11 cellular contexts compared by ENCODE assay signal in genomic region chr9:122821278-122821952, GRCh38. TPM values are rescaled to one million over a fixed set of nuclear protein-coding genes. Genes with fewer than 3 reads are reported as not detected.
DNase-seq lines count a peak whose midpoint lies in the region; ATAC-seq, FAIRE-seq and TF ChIP-seq lines count a peak whose summit lies in the region.
"Had no signal": no experiment of that assay in that cellular context is flagged by ENCODE, and none has a peak within 500 bp of the region (broad histone marks: within the 10 kb centered on the region; RNA-seq: fewer than 3 reads in every experiment).

No MANE protein-coding gene starts in this region.

- H3K9ac ChIP-seq in liver (ENCODE audit: low read depth in 1 of 2, low read length in 2 of 2) (no peak overlapping the region), HepG2 (ENCODE audit: insufficient read depth, low read depth, low read length) (no peak overlapping the region)

- BruUV-seq in HepG2 (replicated peaks; lab: Mats Ljungman, UMichigan), result no TSS peak

- H3K9me3 ChIP-seq in liver (ENCODE audit: control insufficient read depth in 4 of 4, low read length in 3 of 4) (no peaks in the 10 kb centered on the region), HepG2 (ENCODE audit: low read length) (no peaks in the 10 kb centered on the region)

- TF ChIP-seq EP300 in HepG2 (IDR thresholded peaks at IDR 0.05; ENCODE audit: low read depth in 2 of 2, low read length in 2 of 2) (no peak), HepG2 (CRISPR knock-in tag; IDR thresholded peaks at IDR 0.05; ENCODE audit: borderline replicate concordance) (no peak)

- POLR2A ChIA-PET in HepG2 (lab: Yijun Ruan, JAX), result no interaction called here
- POLR2A ChIA-PET in HEK293T (lab: Yijun Ruan, JAX), result no interaction called here

- TF ChIP-seq CTCF in liver (IDR thresholded peaks at IDR 0.05; ENCODE audit: low read depth, low read length, missing input control), result no peak
- TF ChIP-seq CTCF in HepG2 (CRISPR knock-in tag; IDR thresholded peaks at IDR 0.05), result no peak

- H4K20me1 ChIP-seq in HepG2 (ENCODE audit: insufficient read depth, low read length), result peaks cover under 1% of the 10 kb centered on the region; the same call in 1 of the 2 replicates

- no peak overlapping the region for H2AFZ ChIP-seq in HepG2 (ENCODE audit: low read length)

- CTCF ChIA-PET in HepG2 (lab: Yijun Ruan, JAX; ENCODE audit: low intra/inter-chr PET ratio, low total read pairs) (no interaction called here), HEK293T (lab: Yijun Ruan, JAX) (no interaction called here)

- H3K36me3 ChIP-seq in liver (ENCODE audit: control insufficient read depth in 4 of 4, insufficient read depth in 3 of 4, low read depth in 1 of 4, low read length in 3 of 4) (peaks cover 2 to 20% (median 12%) of the 10 kb centered on the region in 4 donors), HepG2 (replicated peaks in 1 of 2; ENCODE audit: control insufficient read depth in 1 of 2, insufficient read depth in 2 of 2, low read length in 2 of 2) (peaks cover 13 to 47% of the 10 kb centered on the region in 2 experiments)

- no peak for FAIRE-seq in HepG2 (lab: Jason Lieb, UNC)

- peak overlapping the region in 1 of 2 donors; percentile 7 for H3K27ac ChIP-seq in liver (ENCODE audit: low read depth in 1 of 2, low read length in 2 of 2)
- no peak overlapping the region for H3K27ac ChIP-seq in HepG2 (ENCODE audit: extremely low read length, insufficient read depth, low read length)
- H3K27ac ChIP-seq in caudate nucleus (ENCODE audit: low read depth, low read length), result peak overlapping the region; percentile 77

- DNase-seq in HepG2 (ENCODE audit: low spot score), result no peak
- peak in 24 of 61 donors; percentile 2 to 67 (median 26) for DNase-seq in caudate nucleus (lab: John Stamatoyannopoulos, UW)
- peak; percentile 65 to 99 for DNase-seq in lung microvascular endothelial cell (ENCODE audit: low read depth in 2 of 2)
- DNase-seq in inferior parietal cortex (ENCODE audit: extremely low spot score), result no peak
- DNase-seq in HEK293T (ENCODE audit: extremely low spot score), result no peak
- no peak for DNase-seq in germinal center (ENCODE audit: low spot score)
- DNase-seq in central memory CD4-positive, alpha-beta T cell, result no peak
- DNase-seq: activated CD8-positive, alpha-beta memory T cell treated with anti-CD3 and anti-CD28 coated beads, Interleukin-2, amount 10 ng/mL, durations not matched to agents 7 days and 5 days; NCI-H510A treated with DMSO at 0.1 percent for 48 hours had no signal

- in situ Hi-C loops in HepG2 (cut with HindIII; ENCODE audit: extremely low pct_ligation_motif_present, low pct_unique_long_range_greater_than_20kb), result loop anchor here (25.0 kb wide), 1 partner anchor 459 kb away; the partner anchor contains the start of gene PTGS1

- no peaks in the 10 kb centered on the region for H3K4me1 ChIP-seq in liver (ENCODE audit: control insufficient read depth in 4 of 4, insufficient read depth in 4 of 4, low read length in 3 of 4)
- H3K4me1 ChIP-seq in HepG2 (ENCODE audit: insufficient read depth, low read length), result peaks cover 10% of the 10 kb centered on the region

- 64% methylated on average over 7 of the region's 7 CpGs for WGBS in liver
- 98% methylated on average over 7 of the region's 7 CpGs for WGBS in HepG2 (ENCODE audit: low lambda C conversion rate)

- no peak for TF ChIP-seq RAD21 in liver (IDR thresholded peaks at IDR 0.05)
- TF ChIP-seq RAD21 in HepG2 (CRISPR knock-in tag; IDR thresholded peaks at IDR 0.05), result no peak

- H3K4me3 ChIP-seq in liver (ENCODE audit: low read depth in 1 of 3, low read length in 3 of 3) (no peak overlapping the region), HepG2 (replicated peaks in 1 of 3; ENCODE audit: insufficient read depth in 1 of 3, low read depth in 2 of 3, low read length in 3 of 3) (no peak overlapping the region)

- no peak for TF ChIP-seq POLR2A in HepG2 (IDR thresholded peaks at IDR 0.05; ENCODE audit: insufficient read depth in 1 of 2, low read depth in 2 of 2, low read length in 2 of 2)

- H3K79me2 ChIP-seq in HepG2 (ENCODE audit: insufficient read depth, low read length), result peaks cover 14% of the 10 kb centered on the region

- H3K4me2 ChIP-seq in HepG2 (ENCODE audit: low read depth, low read length), result no peak overlapping the region

- intact Hi-C loops in HepG2 (cut with micrococcal nuclease; ENCODE audit: unreplicated experiment), result no loop called here

- no peak for ATAC-seq in HepG2
- ATAC-seq: activated CD8-positive, alpha-beta memory T cell treated with anti-CD3 and anti-CD28 coated beads, Interleukin-2, amount 10 ng/mL, durations not matched to agents 7 days and 5 days had no signal

- H3K27me3 ChIP-seq in liver (ENCODE audit: control insufficient read depth in 4 of 4, insufficient read depth in 4 of 4, low read length in 3 of 4), result no peaks in the 10 kb centered on the region
- no peaks in the 10 kb centered on the region for H3K27me3 ChIP-seq in HepG2 (ENCODE audit: control insufficient read depth in 1 of 2, insufficient read depth in 2 of 2, low read length in 2 of 2)

RNA-seq across cellular contexts. Expression of gene PDCL, which starts 7.0 kb away (rescaled TPM):
- 10 to 100 TPM in 1 of 2 donors, 1 to 10 TPM in 1; 6.9 to 15.2 TPM for total RNA-seq in liver
- polyA plus RNA-seq in liver, result 1 to 10 TPM; 3.0 to 3.8 TPM
- 21.6 and 35.2 TPM in 2 replicates for total RNA-seq in HepG2 (2016; rRNA removed; fragmentation: Illumina TruSeq; extraction: Trizol)
- total RNA-seq in HepG2 (2016; cell fraction: cytosol; rRNA removed; fragmentation: Illumina TruSeq; extraction: Trizol; ENCODE audit: low read depth), result 3.4 and 4.1 TPM in 2 replicates
- 20.0 and 33.9 TPM in 2 replicates for total RNA-seq in HepG2 (2016; cell fraction: insoluble cytoplasmic fraction; rRNA removed; fragmentation: Illumina TruSeq; extraction: Trizol)
- total RNA-seq in HepG2 (2016; cell fraction: membrane; rRNA removed; fragmentation: Illumina TruSeq; extraction: Trizol), result 8.2 and 9.2 TPM in 2 replicates
- total RNA-seq in HepG2 (2016; cell fraction: nucleus; rRNA removed; fragmentation: Illumina TruSeq; extraction: Trizol), result 9.3 and 10.7 TPM in 2 replicates
- polyA plus RNA-seq in HepG2 (2011; rRNA removed), result 4.8 and 6.1 TPM in 2 replicates
- 4.8 and 5.4 TPM in 2 replicates for polyA plus RNA-seq in HepG2 (2011; cell fraction: cytosol; rRNA removed)
- 1.8 and 2.9 TPM in 2 replicates for polyA plus RNA-seq in HepG2 (2011; cell fraction: nucleus; rRNA removed)
- 11.2 and 11.9 TPM in 2 replicates for polyA plus RNA-seq in HepG2 (2012)
- 1.2 and 1.4 TPM in 2 replicates for polyA plus RNA-seq in HepG2 (2016; cell fraction: cytosol; fragmentation: Illumina TruSeq; extraction: Trizol; ENCODE audit: low read depth)
- 24.9 and 34.1 TPM in 2 replicates for polyA plus RNA-seq in HepG2 (2016; cell fraction: insoluble cytoplasmic fraction; fragmentation: Illumina TruSeq; extraction: Trizol; ENCODE audit: low read depth)
- polyA plus RNA-seq in HepG2 (2016; cell fraction: membrane; fragmentation: Illumina TruSeq; extraction: Trizol; ENCODE audit: low read depth), result 3.8 and 3.9 TPM in 2 replicates
- polyA plus RNA-seq in HepG2 (2016; cell fraction: nucleus; fragmentation: Illumina TruSeq; extraction: Trizol; ENCODE audit: insufficient read depth, low read depth), result 10.9 and 12.3 TPM in 2 replicates
- polyA minus RNA-seq in HepG2 (2011; rRNA and poly(A)+ RNA removed; ENCODE audit: low replicate concordance), result 7.3 and 25.2 TPM in 2 replicates
- polyA minus RNA-seq in HepG2 (2011; cell fraction: cytosol; rRNA and poly(A)+ RNA removed), result 11.0 and 12.0 TPM in 2 replicates
- 3.3 and 6.3 TPM in 2 replicates for polyA minus RNA-seq in HepG2 (2011; cell fraction: nucleus; rRNA and poly(A)+ RNA removed)
- 58.4 and 101 TPM in 2 replicates for total RNA-seq in lung microvascular endothelial cell

RNA-seq across cellular contexts. Expression of gene OR1K1, which starts 21.5 kb away (rescaled TPM):
- total RNA-seq in liver (not detected), HepG2 (2016; rRNA removed; fragmentation: Illumina TruSeq; extraction: Trizol) (not detected in 2 replicates), lung microvascular endothelial cell (not detected in 2 replicates)
- polyA plus RNA-seq in liver (not detected), HepG2 (2011; rRNA removed) (not detected in 2 replicates)
- not detected in 2 replicates for total RNA-seq in HepG2 (2016; cell fraction: cytosol; rRNA removed; fragmentation: Illumina TruSeq; extraction: Trizol; ENCODE audit: low read depth)
- not detected in 2 replicates for total RNA-seq in HepG2 (2016; cell fraction: insoluble cytoplasmic fraction; rRNA removed; fragmentation: Illumina TruSeq; extraction: Trizol)
- total RNA-seq in HepG2 (2016; cell fraction: membrane; rRNA removed; fragmentation: Illumina TruSeq; extraction: Trizol), result not detected in 2 replicates
- total RNA-seq in HepG2 (2016; cell fraction: nucleus; rRNA removed; fragmentation: Illumina TruSeq; extraction: Trizol), result not detected in 2 replicates
- polyA plus RNA-seq in HepG2 (2011; cell fraction: cytosol; rRNA removed), result not detected in 2 replicates
- not detected in 2 replicates for polyA plus RNA-seq in HepG2 (2011; cell fraction: nucleus; rRNA removed)
- not detected in 2 replicates for polyA plus RNA-seq in HepG2 (2012)
- not detected in 2 replicates for polyA plus RNA-seq in HepG2 (2016; cell fraction: cytosol; fragmentation: Illumina TruSeq; extraction: Trizol; ENCODE audit: low read depth)
- not detected in 2 replicates for polyA plus RNA-seq in HepG2 (2016; cell fraction: insoluble cytoplasmic fraction; fragmentation: Illumina TruSeq; extraction: Trizol; ENCODE audit: low read depth)
- polyA plus RNA-seq in HepG2 (2016; cell fraction: membrane; fragmentation: Illumina TruSeq; extraction: Trizol; ENCODE audit: low read depth), result not detected in 2 replicates
- not detected in 2 replicates for polyA plus RNA-seq in HepG2 (2016; cell fraction: nucleus; fragmentation: Illumina TruSeq; extraction: Trizol; ENCODE audit: insufficient read depth, low read depth)
- polyA minus RNA-seq in HepG2 (2011; rRNA and poly(A)+ RNA removed; ENCODE audit: low replicate concordance), result not detected in 2 replicates
- polyA minus RNA-seq in HepG2 (2011; cell fraction: cytosol; rRNA and poly(A)+ RNA removed), result not detected in 2 replicates
- polyA minus RNA-seq in HepG2 (2011; cell fraction: nucleus; rRNA and poly(A)+ RNA removed), result not detected in 2 replicates
- total RNA-seq: activated CD8-positive, alpha-beta memory T cell treated with anti-CD3 and anti-CD28 coated beads, Interleukin-2, amount 10 ng/mL, durations not matched to agents 7 days and 5 days had no signal
- polyA plus RNA-seq: esophagus had no signal

RNA-seq across cellular contexts. Expression of gene OR5C1, which starts 32.7 kb away (rescaled TPM):
- total RNA-seq in liver, result not detected
- polyA plus RNA-seq in liver, result not detected
- total RNA-seq in HepG2 (2016; rRNA removed; fragmentation: Illumina TruSeq; extraction: Trizol), result not detected in 2 replicates
- total RNA-seq in HepG2 (2016; cell fraction: cytosol; rRNA removed; fragmentation: Illumina TruSeq; extraction: Trizol; ENCODE audit: low read depth), result not detected in 2 replicates
- not detected in 2 replicates for total RNA-seq in HepG2 (2016; cell fraction: insoluble cytoplasmic fraction; rRNA removed; fragmentation: Illumina TruSeq; extraction: Trizol)
- not detected in 2 replicates for total RNA-seq in HepG2 (2016; cell fraction: membrane; rRNA removed; fragmentation: Illumina TruSeq; extraction: Trizol)
- not detected in 2 replicates for total RNA-seq in HepG2 (2016; cell fraction: nucleus; rRNA removed; fragmentation: Illumina TruSeq; extraction: Trizol)
- not detected in 2 replicates for polyA plus RNA-seq in HepG2 (2011; rRNA removed)
- polyA plus RNA-seq in HepG2 (2011; cell fraction: cytosol; rRNA removed), result not detected in 2 replicates
- not detected in 2 replicates for polyA plus RNA-seq in HepG2 (2011; cell fraction: nucleus; rRNA removed)
- polyA plus RNA-seq in HepG2 (2012), result not detected in 2 replicates
- not detected in 2 replicates for polyA plus RNA-seq in HepG2 (2016; cell fraction: cytosol; fragmentation: Illumina TruSeq; extraction: Trizol; ENCODE audit: low read depth)
- polyA plus RNA-seq in HepG2 (2016; cell fraction: insoluble cytoplasmic fraction; fragmentation: Illumina TruSeq; extraction: Trizol; ENCODE audit: low read depth), result not detected in 2 replicates
- polyA plus RNA-seq in HepG2 (2016; cell fraction: membrane; fragmentation: Illumina TruSeq; extraction: Trizol; ENCODE audit: low read depth), result not detected in 2 replicates
- not detected in 2 replicates for polyA plus RNA-seq in HepG2 (2016; cell fraction: nucleus; fragmentation: Illumina TruSeq; extraction: Trizol; ENCODE audit: insufficient read depth, low read depth)
- not detected in 2 replicates for polyA minus RNA-seq in HepG2 (2011; rRNA and poly(A)+ RNA removed; ENCODE audit: low replicate concordance)
- not detected in 2 replicates for polyA minus RNA-seq in HepG2 (2011; cell fraction: cytosol; rRNA and poly(A)+ RNA removed)
- not detected in 2 replicates for polyA minus RNA-seq in HepG2 (2011; cell fraction: nucleus; rRNA and poly(A)+ RNA removed)
- total RNA-seq in lung microvascular endothelial cell, result not detected in 2 replicates
- total RNA-seq: activated CD8-positive, alpha-beta memory T cell treated with anti-CD3 and anti-CD28 coated beads, Interleukin-2, amount 10 ng/mL, durations not matched to agents 7 days and 5 days had no signal
- polyA plus RNA-seq: esophagus had no signal

Comparison
In these comparisons a context has a peak if more than half of its experiments do, and no peak if none do; other contexts are left out.
1. DNase-seq: peak in lung microvascular endothelial cell (2 of 2); none in HepG2 (single experiment), inferior parietal cortex (single experiment), HEK293T (single experiment), germinal center (single experiment) and central memory CD4-positive, alpha-beta T cell (single experiment).